In genomic region chr12:10364839-10365681, GRCh38 we compare ENCODE assay signal across 8 cellular contexts. TPM values are rescaled to one million over a fixed set of nuclear protein-coding genes. Genes with fewer than 3 reads are reported as not detected.
A peak's percentile ranks its signal among the peaks of the same experiment; 100 is the strongest.
DNase-seq lines count a peak whose midpoint lies in the region; ATAC-seq, FAIRE-seq and TF ChIP-seq lines count a peak whose summit lies in the region.

No MANE protein-coding gene starts in this region.

- peaks cover 5 to 18% of the 10 kb centered on the region in 2 donors for H3K4me1 ChIP-seq in kidney (ENCODE audit: control insufficient read depth in 1 of 2, insufficient read depth in 1 of 2, low read depth in 1 of 2, low read length in 2 of 2)

- no peaks in the 10 kb centered on the region for H3K9me3 ChIP-seq in kidney (ENCODE audit: control insufficient read depth in 1 of 2, low read length in 2 of 2)

- H3K4me3 ChIP-seq in choroid plexus epithelial cell (ENCODE audit: low read depth, low read length) (peak overlapping the region; percentile 56), kidney (ENCODE audit: low read length in 2 of 2) (peak overlapping the region; percentile 91 to 95)

- peak overlapping the region; percentile 98 to 99 for H3K9ac ChIP-seq in kidney (ENCODE audit: low read length in 2 of 2)

- DNase-seq in NCI-H2171 treated with DMSO at 0.1 percent for 48 hours (lab: John Stamatoyannopoulos, UW) (peak; percentile 18), NCI-H2171 (lab: John Stamatoyannopoulos, UW) (no peak), NCI-H187 (lab: John Stamatoyannopoulos, UW) (peak; percentile 40 to 79), choroid plexus epithelial cell (ENCODE audit: low read depth) (peak; percentile 94), kidney (peak; percentile 58)
- DNase-seq in stimulated activated CD4-positive, alpha-beta T cell treated with anti-CD3 and anti-CD28 coated beads, Interleukin-2, amount 100 ng/mL, for 24 hours = peak; percentile 44 to 56

- FAIRE-seq in kidney (lab: Jason Lieb, UNC) = no peak

- no peaks in the 10 kb centered on the region for H3K36me3 ChIP-seq in kidney (ENCODE audit: control insufficient read depth in 1 of 2, insufficient read depth in 2 of 2, low read length in 2 of 2)

- intact Hi-C loops in kidney (cut with DNase I) = no loop called here

- TF ChIP-seq CTCF in VCaP (conservative IDR thresholded peaks at IDR 0.05) (no peak), choroid plexus epithelial cell (conservative IDR thresholded peaks at IDR 0.05; ENCODE audit: low read depth, low read length) (no peak), kidney (IDR thresholded peaks at IDR 0.05; ENCODE audit: borderline replicate concordance, extremely low read depth, insufficient read depth) (no peak)

- ATAC-seq in HG02943 (IDR thresholded peaks at IDR 0.05; ENCODE audit: low read depth, unreplicated experiment) = peak; percentile 58

- H3K27ac ChIP-seq in VCaP (peak overlapping the region; percentile 96), kidney (ENCODE audit: low read depth in 2 of 2, low read length in 2 of 2) (peak overlapping the region; percentile 97 to 99)

RNA-seq across cellular contexts. Expression of gene KLRK1, which starts 24.8 kb away (rescaled TPM):
- total RNA-seq in kidney = 5.2 TPM
- polyA plus RNA-seq in kidney (ENCODE audit: insufficient read depth, low read depth, low replicate concordance) = 0.75 TPM

RNA-seq across cellular contexts. Expression of gene KLRC4, which starts 44.5 kb away (rescaled TPM):
- 1.4 TPM for total RNA-seq in kidney
- polyA plus RNA-seq in kidney (ENCODE audit: insufficient read depth, low read depth, low replicate concordance) = not detected

RNA-seq across cellular contexts. Expression of gene KLRC3, which starts 55.3 kb away (rescaled TPM):
- total RNA-seq in kidney = 0.72 TPM
- not detected for polyA plus RNA-seq in kidney (ENCODE audit: insufficient read depth, low read depth, low replicate concordance)

RNA-seq across cellular contexts. Expression of gene KLRD1, which starts 57.4 kb away (rescaled TPM):
- 5.5 TPM for total RNA-seq in kidney
- polyA plus RNA-seq in kidney (ENCODE audit: insufficient read depth, low read depth, low replicate concordance) = 0.37 TPM
